ENCODE assay signal across 26 cellular contexts in the genomic region with DNA sequence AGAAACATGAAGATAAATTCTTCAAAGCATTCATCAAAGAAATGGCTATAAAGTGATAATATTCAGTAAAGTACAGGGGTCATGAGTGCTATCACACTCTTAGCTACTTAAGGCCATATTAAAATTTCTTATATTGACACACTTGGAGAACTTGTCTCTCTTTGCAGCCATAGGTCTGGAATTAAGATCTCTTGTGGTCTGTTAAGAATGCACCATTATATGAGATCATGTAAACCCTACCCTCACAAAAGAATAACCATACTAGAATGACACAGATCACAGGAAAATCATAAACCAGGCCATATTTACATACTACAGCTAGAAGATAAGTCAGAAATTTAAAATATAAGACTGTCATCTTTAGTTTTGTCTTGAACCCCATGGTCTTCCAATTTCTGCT.
"Had no signal": no experiment of that assay in that cellular context is flagged by ENCODE, and none has a peak within 500 bp of the region (broad histone marks: within the 10 kb centered on the region; RNA-seq: fewer than 3 reads in every experiment).

No MANE protein-coding gene starts in this region.

- H3K27ac ChIP-seq: ascending aorta, body of pancreas, SJSA1 had no signal

- ATAC-seq: activated CD8-positive, alpha-beta T cell treated with anti-CD3 and anti-CD28 coated beads, Interleukin-2, amount 10 ng/mL, durations not matched to agents 7 days and 5 days; body of pancreas; Panc1 had no signal

- H3K27me3 ChIP-seq: ascending aorta, body of pancreas, MG63, SJSA1 had no signal

- H3K4me1 ChIP-seq: ascending aorta, body of pancreas, SJSA1 had no signal

- H3K36me3 ChIP-seq: ascending aorta, MG63, SJSA1 had no signal

- H3K9me3 ChIP-seq: body of pancreas, MG63, SJSA1 had no signal

- H3K4me3 ChIP-seq: ascending aorta, body of pancreas, MG63, SJSA1 had no signal

- FAIRE-seq: bronchial epithelial cell had no signal

- DNase-seq: activated CD4-positive, alpha-beta T cell treated with anti-CD3 and anti-CD28 coated beads, Interleukin-2, amount 10 ng/mL, durations not matched to agents 24 days and 14 days; activated CD4-positive, alpha-beta T cell treated with anti-CD3 and anti-CD28 coated beads, Interleukin-2, amount 50 U/mL, for 48 hours; activated CD8-positive, alpha-beta T cell treated with anti-CD3 and anti-CD28 coated beads, Interleukin-2, amount 10 ng/mL, durations not matched to agents 7 days and 5 days; activated gamma-delta T cell; activated naive CD4-positive, alpha-beta T cell treated with Interleukin-2 at 50 U/mL for 16 hours; activated naive CD8-positive, alpha-beta T cell treated with anti-CD3 and anti-CD28 coated beads, Interleukin-2, amount 10 ng/mL, durations not matched to agents 7 days and 5 days; activated T-cell treated with anti-CD3 and anti-CD28 coated beads, Interleukin-2, amount 50 U/mL, for 24 hours; amygdala; body of pancreas; caudate nucleus; cerebellar nuclear complex; Karpas-422; KBM-7; NCI-H1092; NCI-H1436 treated with DMSO at 0.1 percent for 48 hours; NCI-H1694 treated with DMSO at 0.1 percent for 48 hours; NCI-H2029; NCI-H345; NCI-H524 treated with DMSO at 0.1 percent for 48 hours; SHP77 treated with DMSO at 0.1 percent for 48 hours; T1000 had no signal
